Comparison of ENCODE assay signal across 28 cellular contexts in genomic region chr18:35786359-35787042, GRCh38.
DNase-seq lines count a peak whose midpoint lies in the region; ATAC-seq and TF ChIP-seq lines count a peak whose summit lies in the region.
"Had no signal": no experiment of that assay in that cellular context is flagged by ENCODE, and none has a peak within 500 bp of the region (broad histone marks: within the 10 kb centered on the region; RNA-seq: fewer than 3 reads in every experiment).

No MANE protein-coding gene starts in this region.

- H3K9me3 ChIP-seq in OCI-LY7 (ENCODE audit: low read length): no peaks in the 10 kb centered on the region
- H3K9me3 ChIP-seq in heart left ventricle: no peaks in the 10 kb centered on the region
- H3K9me3 ChIP-seq: left ventricle myocardium inferior had no signal

- no peaks in the 10 kb centered on the region for H3K9me2 ChIP-seq in OCI-LY7 (ENCODE audit: insufficient read depth, low read length)

- no peak for TF ChIP-seq POLR2A in heart left ventricle (IDR thresholded peaks at IDR 0.05)

- CTCF ChIA-PET in OCI-LY7 (lab: Charles Lee; ENCODE audit: unreplicated experiment): no interaction called here

- DNase-seq in NCI-H1417 (lab: John Stamatoyannopoulos, UW): peak in 2 of 3 experiments; percentile 15 to 44
- no peak for DNase-seq in NCI-H1417 treated with DMSO at 0.1 percent for 48 hours (lab: John Stamatoyannopoulos, UW)
- DNase-seq in OCI-LY7 (ENCODE audit: low spot score): peak; percentile 76
- peak; percentile 10 for DNase-seq in naive B cell
- no peak for DNase-seq in NCI-H226
- no peak for DNase-seq in heart left ventricle
- DNase-seq: activated CD4-positive, alpha-beta T cell treated with anti-CD3 and anti-CD28 coated beads, Interleukin-2, amount 50 U/mL, for 1 hour; activated naive CD4-positive, alpha-beta T cell treated with Interleukin-2 at 50 U/mL for 16 hours; activated T-cell treated with anti-CD3 and anti-CD28 coated beads, Interleukin-2, amount 50 U/mL, for 48 hours; CD8-positive, alpha-beta T cell; DMS 273 treated with DMSO at 0.1 percent for 48 hours; Kasumi-1; left ventricle myocardium inferior; naive thymus-derived CD8-positive, alpha-beta T cell; NCI-H1694; NCI-H2227 treated with DMSO at 0.1 percent for 48 hours; NCI-H774; SHP77; stimulated activated CD4-positive, alpha-beta T cell treated with anti-CD3 and anti-CD28 coated beads, Interleukin-15, amount 100 ng/mL, for 24 hours; stimulated activated naive CD4-positive, alpha-beta T cell treated with Interleukin-2 at 50 U/mL for 16 hours; T-helper 9 cell had no signal

- H3K4me3 Mint-ChIP-seq in naive B cell: peak overlapping the region in 5 of 8 donors; percentile 6 to 74 (median 20)
- H3K4me3 Mint-ChIP-seq: brain; CD8-positive, alpha-beta T cell; mesothelial cell of epicardium; naive thymus-derived CD8-positive, alpha-beta T cell; WTC11 had no signal

- peaks cover 0 to 3% (median 0%) of the 10 kb centered on the region in 9 donors for H3K27me3 ChIP-seq in heart left ventricle

- H3K27me3 Mint-ChIP-seq in naive B cell: peaks cover 14 to 21% (median 15%) of the 10 kb centered on the region in 3 donors
- H3K27me3 Mint-ChIP-seq: brain had no signal

- H3K4me3 ChIP-seq in OCI-LY7 (ENCODE audit: low read depth, low read length, poor library complexity, severe bottlenecking): peak overlapping the region; percentile 37
- H3K4me3 ChIP-seq in heart left ventricle: no peak overlapping the region
- H3K4me3 ChIP-seq: left ventricle myocardium inferior had no signal

- no peaks in the 10 kb centered on the region for H4K20me1 ChIP-seq in OCI-LY7 (ENCODE audit: insufficient read depth, low read length)

- POLR2A ChIA-PET in OCI-LY7 (lab: Charles Lee): interaction anchor here (1.3 kb wide), 1 partner anchor 23 kb away, joined by 5 read pairs; no protein-coding TSS in a partner anchor

- H3K27ac ChIP-seq in OCI-LY7 (ENCODE audit: low read depth, low read length, poor library complexity, severe bottlenecking) (peak overlapping the region; percentile 71), heart left ventricle (no peak overlapping the region)
- H3K27ac ChIP-seq: 22Rv1, HL-60, left ventricle myocardium inferior had no signal

- no peaks in the 10 kb centered on the region for H3K36me3 ChIP-seq in OCI-LY7 (ENCODE audit: insufficient read depth, low read length)
- H3K36me3 ChIP-seq in heart left ventricle: no peaks in the 10 kb centered on the region
- H3K36me3 ChIP-seq: left ventricle myocardium inferior had no signal

- H3K4me2 ChIP-seq in OCI-LY7 (ENCODE audit: low read length): peak overlapping the region; percentile 65

- H3K27ac Mint-ChIP-seq in naive B cell: peak overlapping the region in 2 of 6 donors; percentile 14 to 27
- H3K27ac Mint-ChIP-seq: CD8-positive, alpha-beta T cell; mesothelial cell of epicardium; naive thymus-derived CD8-positive, alpha-beta T cell; WTC11 had no signal

- peak overlapping the region; percentile 69; the same call in 1 of the 2 replicates for H2AFZ ChIP-seq in OCI-LY7 (ENCODE audit: low read length)

- BruUV-seq in OCI-LY7 (replicated peaks; lab: Mats Ljungman, UMichigan): no TSS peak

- WGBS in heart left ventricle, 4 donors: 67 to 79% (median 73%) methylated on average over 3 of the region's 3 CpGs

- intact Hi-C loops in OCI-LY7 (cut with micrococcal nuclease; ENCODE audit: unreplicated experiment) (no loop called here), heart left ventricle (cut with DNase I) (loop anchor here in 1 of 10 donors (10.0 kb wide), 1 partner anchor 58 kb away; no protein-coding TSS in a partner anchor)

- no peaks in the 10 kb centered on the region for H3K9me3 Mint-ChIP-seq in naive B cell
- H3K9me3 Mint-ChIP-seq: brain; CD8-positive, alpha-beta T cell; mesothelial cell of epicardium; naive thymus-derived CD8-positive, alpha-beta T cell had no signal

- H3K79me2 ChIP-seq in OCI-LY7 (ENCODE audit: insufficient read depth, low read depth, low read length): no peaks in the 10 kb centered on the region

- H3K4me1 ChIP-seq in OCI-LY7 (ENCODE audit: insufficient read depth, low read length, poor library complexity, severe bottlenecking) (peaks cover 21% of the 10 kb centered on the region), heart left ventricle (no peaks in the 10 kb centered on the region)
- H3K4me1 ChIP-seq: left ventricle myocardium inferior had no signal

- peaks cover 6 to 10% (median 8%) of the 10 kb centered on the region in 3 donors for H3K4me1 Mint-ChIP-seq in naive B cell
- H3K4me1 Mint-ChIP-seq: brain, mesothelial cell of epicardium had no signal

- ATAC-seq in GM19452 (IDR thresholded peaks at IDR 0.05; ENCODE audit: unreplicated experiment): peak; percentile 67
- ATAC-seq in naive B cell (ENCODE audit: low read depth in 2 of 2): peak; percentile 83 to 84
- ATAC-seq in heart left ventricle: no peak
- no peak for ATAC-seq in HG03442 (IDR thresholded peaks at IDR 0.05; ENCODE audit: unreplicated experiment)
- ATAC-seq: CD8-positive, alpha-beta T cell; naive thymus-derived CD8-positive, alpha-beta T cell; WTC11 had no signal

- TF ChIP-seq CTCF in OCI-LY7 (conservative IDR thresholded peaks at IDR 0.05; ENCODE audit: low read length): no peak
- TF ChIP-seq CTCF in heart left ventricle (IDR thresholded peaks at IDR 0.05): no peak

- no peaks in the 10 kb centered on the region for H3K36me3 Mint-ChIP-seq in naive B cell
- H3K36me3 Mint-ChIP-seq: brain; CD8-positive, alpha-beta T cell; mesothelial cell of epicardium; naive thymus-derived CD8-positive, alpha-beta T cell had no signal

Comparison
In these comparisons a context has a peak if more than half of its experiments do, and no peak if none do; other contexts are left out.
1. DNase-seq: peak in NCI-H1417 (2 of 3), OCI-LY7 (single experiment) and naive B cell (single experiment); none in NCI-H1417 treated with DMSO at 0.1 percent for 48 hours (single experiment), NCI-H226 (single experiment) and heart left ventricle (0 of 5).
2. ATAC-seq: peak in GM19452 (single experiment) and naive B cell (2 of 2); none in heart left ventricle (0 of 4) and HG03442 (single experiment).